8 cellular contexts compared by ENCODE assay signal in genomic region chr11:67353317-67354313, GRCh38. TPM values are rescaled to one million over a fixed set of nuclear protein-coding genes. Genes with fewer than 3 reads are reported as not detected.
DNase-seq lines count a peak whose midpoint lies in the region; ATAC-seq, FAIRE-seq and TF ChIP-seq lines count a peak whose summit lies in the region.

Gene POLD4, minus strand, starts transcription at chr11:67353546. Its CDS starts 147 bp downstream, at chr11:67353399.

- FAIRE-seq in astrocyte (lab: Jason Lieb, UNC) = no peak

- H3K27ac ChIP-seq in astrocyte (ENCODE audit: low read depth, low read length) (peak within 1 kb of the TSS; percentile 96), aorta (ENCODE audit: low read depth in 1 of 2, low read length in 2 of 2) (peak within 1 kb of the TSS; percentile 67 to 92)

- H3K79me2 ChIP-seq in astrocyte (ENCODE audit: insufficient read depth, low read length) = peaks cover 22% of the 10 kb centered on the region

- no peaks in the 10 kb centered on the region for H3K27me3 ChIP-seq in astrocyte (ENCODE audit: insufficient read depth, low read length)
- no peaks in the 10 kb centered on the region for H3K27me3 ChIP-seq in aorta (ENCODE audit: control insufficient read depth in 1 of 2, insufficient read depth in 2 of 2, low read length in 1 of 2)

- H3K4me2 ChIP-seq in astrocyte (ENCODE audit: low read length) = peak within 1 kb of the TSS; percentile 98

- peak within 1 kb of the TSS; percentile 99 for H3K27ac Mint-ChIP-seq in astrocyte (ENCODE audit: unreplicated experiment)

- peak; percentile 79 for ATAC-seq in GM18511 (IDR thresholded peaks at IDR 0.05; ENCODE audit: unreplicated experiment)
- ATAC-seq in HG03025 (IDR thresholded peaks at IDR 0.05; ENCODE audit: low FRiP score, unreplicated experiment) = peak; percentile 64
- ATAC-seq in aorta (ENCODE audit: low FRiP score) = peak; percentile 93

- intact Hi-C loops in aorta (cut with DNase I) = loop anchor here in 1 of 2 donors (2.0 to 5.0 kb wide), 2 partner anchors 19 to 154 kb away; partner anchors contain the start of genes CDK2AP2, CLCF1 and PITPNM1

- 1% methylated on average over 38 to 42 of the region's 42 CpGs for WGBS in aorta, 2 donors

- peak; percentile 79 for DNase-seq in NCI-H2029 treated with DMSO at 0.1 percent for 48 hours (lab: John Stamatoyannopoulos, UW)
- peak; percentile 92 for DNase-seq in T-helper 22 cell (ENCODE audit: low read depth)
- peak; percentile 87 for DNase-seq in astrocyte (ENCODE audit: low read depth)
- DNase-seq in hepatic stellate cell (ENCODE audit: low spot score) = peak; percentile 98
- DNase-seq in renal cortical epithelial cell (ENCODE audit: low read depth) = peak; percentile 81
- peak; percentile 99 to 100 for DNase-seq in aorta

- no peaks in the 10 kb centered on the region for H3K9me3 Mint-ChIP-seq in astrocyte (ENCODE audit: unreplicated experiment)

- H3K36me3 Mint-ChIP-seq in astrocyte (ENCODE audit: low read depth, unreplicated experiment) = peaks cover 2% of the 10 kb centered on the region

- H3K4me3 ChIP-seq in astrocyte (ENCODE audit: insufficient read depth, low read depth, low read length) (peak within 1 kb of the TSS; percentile 73), aorta (ENCODE audit: low read length in 2 of 2) (peak within 1 kb of the TSS; percentile 36 to 37)

- H3K9me3 ChIP-seq in astrocyte (ENCODE audit: insufficient read depth, low read depth, low read length) (no peaks in the 10 kb centered on the region), aorta (ENCODE audit: control insufficient read depth, low read length) (no peaks in the 10 kb centered on the region)

- H3K4me1 ChIP-seq in astrocyte (ENCODE audit: insufficient read depth, low read length) (peaks cover 64% of the 10 kb centered on the region), aorta (ENCODE audit: control insufficient read depth in 1 of 2, insufficient read depth in 2 of 2, low read length in 2 of 2) (peaks cover 6 to 10% of the 10 kb centered on the region in 2 donors)

- no peaks in the 10 kb centered on the region for H3K27me3 Mint-ChIP-seq in astrocyte (ENCODE audit: low read depth, unreplicated experiment)

- TF ChIP-seq CTCF in astrocyte (IDR thresholded peaks at IDR 0.05; ENCODE audit: insufficient read depth, low read depth, low read length) = no peak

- peak within 1 kb of the TSS; percentile 90 for H3K4me3 Mint-ChIP-seq in astrocyte (ENCODE audit: unreplicated experiment)

- peaks cover 61% of the 10 kb centered on the region for H3K4me1 Mint-ChIP-seq in astrocyte (ENCODE audit: low read depth, unreplicated experiment)

- H4K20me1 ChIP-seq in astrocyte (ENCODE audit: insufficient read depth, low read length) = peaks cover 19% of the 10 kb centered on the region

- peak within 1 kb of the TSS; percentile 94 for H3K9ac ChIP-seq in astrocyte (ENCODE audit: low read length)

- H3K36me3 ChIP-seq in astrocyte (ENCODE audit: insufficient read depth, low read length) (no peaks in the 10 kb centered on the region), aorta (ENCODE audit: control insufficient read depth in 1 of 2, insufficient read depth in 2 of 2, low read length in 1 of 2) (no peaks in the 10 kb centered on the region)

- H2AFZ ChIP-seq in astrocyte (ENCODE audit: low read depth, low read length) = peak within 1 kb of the TSS; percentile 54

RNA-seq across cellular contexts. Expression of gene POLD4, which starts in this region (rescaled TPM):
- total RNA-seq in astrocyte (53.5 and 69.2 TPM in 2 replicates), renal cortical epithelial cell (43.9 and 61.6 TPM in 2 replicates), aorta (10 to 100 TPM; 82.7 to 85.1 TPM)
- 100 to 1,000 TPM; 175 to 338 TPM for polyA plus RNA-seq in aorta

Comparison
In these comparisons a context has a peak if more than half of its experiments do, and no peak if none do; other contexts are left out.
1. Peak in every context shown above with its lines: DNase-seq, ATAC-seq, H3K4me3 ChIP-seq and H3K27ac ChIP-seq.